Comparison of ENCODE assay signal across 7 cellular contexts in genomic region chr5:68285857-68286611, GRCh38.
DNase-seq lines count a peak whose midpoint lies in the region; ATAC-seq, FAIRE-seq and TF ChIP-seq lines count a peak whose summit lies in the region.

No MANE protein-coding gene starts in this region.

- H3K4me3 Mint-ChIP-seq in natural killer cell, result peak overlapping the region; percentile 92

- no peak overlapping the region for H3K4me3 ChIP-seq in RWPE2 (ENCODE audit: severe bottlenecking)
- H3K4me3 ChIP-seq in dorsolateral prefrontal cortex, result peak overlapping the region in 2 of 59 donors; percentile 3 to 6

- FAIRE-seq in H54 (lab: Jason Lieb, UNC), result peak; percentile 50

- TF ChIP-seq CTCF in RWPE2 (IDR thresholded peaks at IDR 0.05; ENCODE audit: poor library complexity, severe bottlenecking) (peak; percentile 94), dorsolateral prefrontal cortex (IDR thresholded peaks at IDR 0.05 in 54 of 56, conservative IDR thresholded peaks at IDR 0.05 in 2 of 56; ENCODE audit: low read depth in 1 of 56, partially characterized antibody in 56 of 56) (peak; percentile 73 to 96 (median 90)), natural killer cell (IDR thresholded peaks at IDR 0.05) (peak; percentile 95)

- intact Hi-C loops in dorsolateral prefrontal cortex (cut with DNase I) (loop anchor here (2.0 to 10.0 kb wide), 7 partner anchors 176 to 721 kb away; no protein-coding TSS in a partner anchor), natural killer cell (cut with micrococcal nuclease) (loop anchor here (1.0 to 10.0 kb wide), 4 partner anchors 59 to 721 kb away; no protein-coding TSS in a partner anchor)

- no peaks in the 10 kb centered on the region for H3K9me3 Mint-ChIP-seq in natural killer cell

- no peak for TF ChIP-seq POLR2A in H54 (IDR thresholded peaks at IDR 0.05; ENCODE audit: low read depth, low read length)

- H3K9me3 ChIP-seq in RWPE2 (ENCODE audit: severe bottlenecking), result no peaks in the 10 kb centered on the region

- peaks cover 87 to 94% of the 10 kb centered on the region in 2 donors for H3K4me1 Mint-ChIP-seq in natural killer cell

- no peaks in the 10 kb centered on the region for H3K27me3 Mint-ChIP-seq in natural killer cell (ENCODE audit: low read depth in 2 of 2)

- H3K27ac Mint-ChIP-seq in natural killer cell, result peak overlapping the region; percentile 92

- no peaks in the 10 kb centered on the region for H3K27me3 ChIP-seq in RWPE2 (ENCODE audit: insufficient read depth, poor library complexity, severe bottlenecking)
- H3K27me3 ChIP-seq in dorsolateral prefrontal cortex, result no peaks in the 10 kb centered on the region

- DNase-seq in COR-L47 (lab: John Stamatoyannopoulos, UW) (peak; percentile 54), H54 (ENCODE audit: insufficient read length, low spot score) (no peak), RWPE2 (ENCODE audit: low spot score) (no peak), dorsolateral prefrontal cortex (no peak), natural killer cell (no peak), GM19238 (ENCODE audit: insufficient read length, low spot score) (no peak)

- H3K4me1 ChIP-seq in RWPE2 (ENCODE audit: insufficient read depth, poor library complexity, severe bottlenecking), result peaks cover 25% of the 10 kb centered on the region

- no peak overlapping the region for H3K27ac ChIP-seq in RWPE2 (ENCODE audit: poor library complexity, severe bottlenecking)
- peak overlapping the region in 53 of 59 donors; percentile 7 to 98 (median 95) for H3K27ac ChIP-seq in dorsolateral prefrontal cortex

- ATAC-seq in RWPE2 (ENCODE audit: low read depth), result no peak
- no peak for ATAC-seq in natural killer cell
- ATAC-seq in GM21423 (IDR thresholded peaks at IDR 0.05; ENCODE audit: unreplicated experiment), result no peak

- H3K36me3 ChIP-seq in RWPE2 (ENCODE audit: low read depth), result peaks cover 72% of the 10 kb centered on the region

- H3K36me3 Mint-ChIP-seq in natural killer cell, result peaks cover 21% of the 10 kb centered on the region
